ENCODE assay signal across 22 cellular contexts in the genomic region with DNA sequence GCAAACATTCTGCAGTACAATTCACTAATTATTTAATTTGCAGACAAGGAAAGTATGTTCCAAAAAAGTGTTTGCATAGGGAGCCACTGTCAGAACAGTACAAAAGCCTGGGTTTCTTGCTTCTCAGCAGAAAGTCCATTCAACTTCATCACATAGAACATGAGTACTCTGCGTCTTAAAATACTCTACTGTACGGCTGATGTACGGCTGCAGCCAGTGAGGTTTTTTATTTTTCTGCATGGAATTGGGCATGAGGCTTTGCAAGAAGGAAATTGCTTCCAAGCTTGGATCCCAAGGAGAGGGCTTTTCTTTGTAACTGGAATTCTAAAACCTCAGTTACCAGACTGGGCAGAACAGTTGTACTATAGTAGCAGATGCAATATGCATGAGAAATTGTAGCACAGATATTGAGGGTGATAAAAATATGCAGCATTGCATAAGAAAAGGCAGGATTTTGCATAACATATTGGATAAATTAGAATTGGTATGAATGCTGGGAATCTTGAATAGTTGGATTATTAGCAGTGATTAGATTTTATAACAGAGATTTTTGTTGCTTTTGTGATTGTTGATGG.
"Had no signal": no experiment of that assay in that cellular context is flagged by ENCODE, and none has a peak within 500 bp of the region (broad histone marks: within the 10 kb centered on the region; RNA-seq: fewer than 3 reads in every experiment).

No MANE protein-coding gene starts in this region.

- ATAC-seq: left ventricle myocardium superior; lower lobe of right lung; naive thymus-derived CD8-positive, alpha-beta T cell; psoas muscle; right cardiac atrium; stimulated activated effector memory CD8-positive, alpha-beta T cell treated with anti-CD3 and anti-CD28 coated beads, Interleukin-12 subunit alpha, Interleukin-12 subunit beta, amount 100 ng/mL, for 72 hours had no signal

- H3K27me3 Mint-ChIP-seq: naive thymus-derived CD8-positive, alpha-beta T cell; type B pancreatic cell had no signal

- H3K27ac Mint-ChIP-seq: immature natural killer cell; naive thymus-derived CD8-positive, alpha-beta T cell; stimulated activated effector memory CD8-positive, alpha-beta T cell treated with anti-CD3 and anti-CD28 coated beads, Interleukin-12 subunit alpha, Interleukin-12 subunit beta, amount 100 ng/mL, for 72 hours; type B pancreatic cell had no signal

- H3K36me3 Mint-ChIP-seq: naive thymus-derived CD8-positive, alpha-beta T cell; stimulated activated effector memory CD8-positive, alpha-beta T cell treated with anti-CD3 and anti-CD28 coated beads, Interleukin-12 subunit alpha, Interleukin-12 subunit beta, amount 100 ng/mL, for 72 hours; type B pancreatic cell had no signal

- H3K9me3 Mint-ChIP-seq: type B pancreatic cell had no signal

- H3K4me3 Mint-ChIP-seq: immature natural killer cell; naive thymus-derived CD8-positive, alpha-beta T cell; stimulated activated effector memory CD8-positive, alpha-beta T cell treated with anti-CD3 and anti-CD28 coated beads, Interleukin-12 subunit alpha, Interleukin-12 subunit beta, amount 100 ng/mL, for 72 hours; type B pancreatic cell had no signal

- DNase-seq: dorsolateral prefrontal cortex; effector CD4-positive, alpha-beta T cell; foreskin melanocyte; hypothalamus; immature natural killer cell; left ventricle myocardium superior; lower lobe of right lung; naive thymus-derived CD8-positive, alpha-beta T cell; occipital lobe; ovary; posterior cingulate gyrus; psoas muscle; right cardiac atrium; sigmoid colon; stimulated activated CD4-positive, alpha-beta T cell treated with anti-CD3 and anti-CD28 coated beads, Interleukin-2, amount 100 ng/mL, for 24 hours; stimulated activated CD4-positive, alpha-beta T cell treated with anti-CD3 and anti-CD28 coated beads, Interleukin-4, amount 100 ng/mL, for 24 hours; stimulated activated naive CD4-positive, alpha-beta T cell treated with Interleukin-2 at 50 U/mL for 16 hours; stomach; testis; tibial artery had no signal

- H3K4me1 Mint-ChIP-seq: immature natural killer cell; naive thymus-derived CD8-positive, alpha-beta T cell; stimulated activated effector memory CD8-positive, alpha-beta T cell treated with anti-CD3 and anti-CD28 coated beads, Interleukin-12 subunit alpha, Interleukin-12 subunit beta, amount 100 ng/mL, for 72 hours had no signal
